ENCODE assay signal across 17 cellular contexts in the genomic region with DNA sequence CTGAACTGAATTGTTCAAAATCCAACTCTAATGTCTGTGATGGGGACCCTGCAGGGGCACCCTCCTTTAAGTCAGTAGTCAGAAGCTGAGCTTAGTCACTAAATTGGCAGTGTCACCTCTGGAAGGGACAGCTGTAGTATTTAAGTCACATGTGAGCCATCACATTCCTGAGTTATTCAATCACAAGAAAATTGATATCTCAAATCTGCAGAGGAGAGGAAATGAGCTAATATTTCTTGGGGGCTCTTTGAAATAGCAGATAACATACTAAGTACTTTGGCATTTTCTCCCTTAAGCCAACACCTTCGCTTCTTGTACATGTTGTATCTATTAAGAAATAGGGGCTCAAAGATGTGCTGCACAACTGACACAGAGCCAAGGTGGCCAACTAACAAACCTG.
DNase-seq lines count a peak whose midpoint lies in the region; ATAC-seq, FAIRE-seq and TF ChIP-seq lines count a peak whose summit lies in the region.
"Had no signal": no experiment of that assay in that cellular context is flagged by ENCODE, and none has a peak within 500 bp of the region (broad histone marks: within the 10 kb centered on the region; RNA-seq: fewer than 3 reads in every experiment).

No MANE protein-coding gene starts in this region.

- no peak overlapping the region for H2AFZ ChIP-seq in mammary epithelial cell (ENCODE audit: low read depth, low read length)
- no peak overlapping the region for H2AFZ ChIP-seq in SK-N-SH (ENCODE audit: low read depth)

- H3K27me3 ChIP-seq in mammary epithelial cell (ENCODE audit: insufficient read depth, low read length): no peaks in the 10 kb centered on the region
- no peaks in the 10 kb centered on the region for H3K27me3 ChIP-seq in SK-N-SH (ENCODE audit: insufficient read depth)

- peaks cover 21% of the 10 kb centered on the region for H3K4me1 ChIP-seq in mammary epithelial cell (ENCODE audit: insufficient read depth, low read length)
- H3K4me1 ChIP-seq in SK-N-SH (ENCODE audit: control insufficient read depth in 1 of 2, insufficient read depth in 2 of 2, low read depth in 1 of 2, low read length in 1 of 2): peaks cover 9% of the 10 kb centered on the region in 2 experiments; a peak in 3 of 4 replicates

- H3K9me2 ChIP-seq in SK-N-SH: no peaks in the 10 kb centered on the region

- H3K36me3 ChIP-seq in mammary epithelial cell (ENCODE audit: insufficient read depth, low read length) (no peaks in the 10 kb centered on the region), SK-N-SH (replicated peaks in 1 of 2; ENCODE audit: control insufficient read depth in 1 of 2, insufficient read depth in 2 of 2, low read length in 1 of 2) (no peaks in the 10 kb centered on the region)
- H3K36me3 ChIP-seq: esophagus squamous epithelium had no signal

- FAIRE-seq in urothelium cell line (lab: Jason Lieb, UNC): no peak
- FAIRE-seq: HepG2, small intestine had no signal

- H3K4me3 ChIP-seq in mammary epithelial cell (replicated peaks in 1 of 3; ENCODE audit: insufficient read depth in 1 of 3, low read depth in 2 of 3, low read length in 3 of 3): no peak overlapping the region
- no peak overlapping the region for H3K4me3 ChIP-seq in SK-N-SH (ENCODE audit: low read depth in 2 of 2, low read length in 1 of 2)
- H3K4me3 ChIP-seq: coronary artery, esophagus squamous epithelium had no signal

- DNase-seq in mammary epithelial cell (no peak), MCF 10A (ENCODE audit: unreplicated experiment) (no peak), SK-N-SH (no peak), fibroblast of peridontal ligament (ENCODE audit: extremely low read depth) (peak; percentile 41), urothelium cell line (ENCODE audit: low spot score) (peak; percentile 43), OCI-M2 (lab: John Stamatoyannopoulos, UW; ENCODE audit: unreplicated experiment) (no peak)
- DNase-seq: activated T-cell treated with anti-CD3 and anti-CD28 coated beads, Interleukin-2, amount 50 U/mL, for 24 hours; Calu3; esophagus squamous epithelium; NCI-H1105; small intestine; T-cell had no signal

- POLR2A ChIA-PET in MCF 10A (lab: Yijun Ruan, JAX): interaction anchor here (0.6 to 0.8 kb wide), 2 partner anchors 11 to 27 kb away, joined by 3 read pairs; no protein-coding TSS in a partner anchor
- POLR2A ChIA-PET in SK-N-SH (lab: Yijun Ruan, JAX): no interaction called here

- H3K27me3 Mint-ChIP-seq in MCF 10A (ENCODE audit: insufficient read depth, unreplicated experiment): no peaks in the 10 kb centered on the region
- H3K27me3 Mint-ChIP-seq: activated T-cell treated with anti-CD3 and anti-CD28 coated beads, Interleukin-2, amount 50 U/mL, for 24 hours had no signal

- no peaks in the 10 kb centered on the region for H4K20me1 ChIP-seq in mammary epithelial cell (ENCODE audit: insufficient read depth, low read length)
- H4K20me1 ChIP-seq in SK-N-SH (ENCODE audit: insufficient read depth): no peaks in the 10 kb centered on the region

- in situ Hi-C loops in mammary epithelial cell (cut with MboI; ENCODE audit: low sequenced_read_pairs in 2 of 2): no loop called here

- CTCF ChIA-PET in mammary epithelial cell (lab: Charles Lee; ENCODE audit: low non-redundant PET) (interaction anchor here (0.5 to 0.9 kb wide), 2 partner anchors 102 to 215 kb away, joined by 3 to 5 read pairs; no protein-coding TSS in a partner anchor), MCF 10A (lab: Yijun Ruan, JAX) (interaction anchor here (0.7 to 1.4 kb wide), 2 partner anchors 12 to 15 kb away, joined by 3 to 4 read pairs; no protein-coding TSS in a partner anchor), SK-N-SH (lab: Yijun Ruan, JAX) (interaction anchor here (0.9 to 1.7 kb wide), 2 partner anchors 11 to 209 kb away, joined by 3 to 5 read pairs; no protein-coding TSS in a partner anchor)

- 0% methylated on average over 1 of the region's 1 CpG for WGBS in mammary epithelial cell (ENCODE audit: low coverage, missing lambda C conversion rate)
- WGBS in SK-N-SH (ENCODE audit: low lambda C conversion rate): 11% methylated on average over 1 of the region's 1 CpG

- peaks cover 17% of the 10 kb centered on the region for H3K4me1 Mint-ChIP-seq in MCF 10A (ENCODE audit: insufficient read depth, unreplicated experiment)

- H3K27ac ChIP-seq in mammary epithelial cell (ENCODE audit: insufficient read depth, low read depth, low read length): no peak overlapping the region
- H3K27ac ChIP-seq in SK-N-SH (ENCODE audit: low read depth in 2 of 2, low read length in 1 of 2): peak overlapping the region in 1 of 2 experiments; percentile 33; a peak in 2 of 4 replicates
- H3K27ac ChIP-seq: 22Rv1, coronary artery, esophagus squamous epithelium had no signal

- H3K9me3 ChIP-seq in mammary epithelial cell (replicated peaks; ENCODE audit: insufficient read depth, low read length) (no peaks in the 10 kb centered on the region), SK-N-SH (no peaks in the 10 kb centered on the region)
- H3K9me3 ChIP-seq: esophagus squamous epithelium had no signal

- H3K36me3 Mint-ChIP-seq in MCF 10A (ENCODE audit: insufficient read depth, unreplicated experiment): no peaks in the 10 kb centered on the region
- H3K36me3 Mint-ChIP-seq: T-cell had no signal

- TF ChIP-seq RAD21 in SK-N-SH (IDR thresholded peaks at IDR 0.05; ENCODE audit: low read length): no peak

- no peaks in the 10 kb centered on the region for H3K9me3 Mint-ChIP-seq in MCF 10A (ENCODE audit: unreplicated experiment)
- H3K9me3 Mint-ChIP-seq: activated T-cell treated with anti-CD3 and anti-CD28 coated beads, Interleukin-2, amount 50 U/mL, for 24 hours; T-cell had no signal

- no peak for TF ChIP-seq CTCF in mammary epithelial cell (conservative IDR thresholded peaks at IDR 0.05 in 1 of 2, IDR thresholded peaks at IDR 0.05 in 1 of 2; ENCODE audit: extremely low read depth in 1 of 2, insufficient read depth in 1 of 2, low read depth in 1 of 2, low read length in 2 of 2)
- no peak for TF ChIP-seq CTCF in MCF 10A (IDR thresholded peaks at IDR 0.05; ENCODE audit: unreplicated experiment)
- TF ChIP-seq CTCF in SK-N-SH (IDR thresholded peaks at IDR 0.05): no peak

- TF ChIP-seq EP300 in SK-N-SH (IDR thresholded peaks at IDR 0.05; ENCODE audit: borderline replicate concordance in 1 of 2, low read depth in 1 of 2, low read length in 1 of 2): peak in 1 of 2 experiments; percentile 92; a peak in 2 of 4 replicates

- intact Hi-C loops in mammary epithelial cell (cut with micrococcal nuclease) (no loop called here), MCF 10A (cut with micrococcal nuclease) (no loop called here)

- no peak overlapping the region for H3K27ac Mint-ChIP-seq in MCF 10A (ENCODE audit: low read depth, unreplicated experiment)
- H3K27ac Mint-ChIP-seq: activated T-cell treated with anti-CD3 and anti-CD28 coated beads, Interleukin-2, amount 50 U/mL, for 24 hours had no signal

- no peaks in the 10 kb centered on the region for H3K79me2 ChIP-seq in mammary epithelial cell (ENCODE audit: insufficient read depth, low read length)
- H3K79me2 ChIP-seq in SK-N-SH (ENCODE audit: insufficient read depth): no peaks in the 10 kb centered on the region

- peak overlapping the region; percentile 4 for H3K4me2 ChIP-seq in mammary epithelial cell (ENCODE audit: insufficient read depth, low read depth, low read length)
- H3K4me2 ChIP-seq in SK-N-SH: peak overlapping the region; percentile 35

- H3K9ac ChIP-seq in mammary epithelial cell (ENCODE audit: insufficient read depth, low read length): no peak overlapping the region
- H3K9ac ChIP-seq in SK-N-SH: no peak overlapping the region

- dilution Hi-C loops in mammary epithelial cell (cut with HindIII; ENCODE audit: low sequenced_read_pairs): no loop called here

- H3F3A ChIP-seq in SK-N-SH (replicated peaks; ENCODE audit: insufficient read depth): peaks cover 7% of the 10 kb centered on the region

- BruUV-seq in mammary epithelial cell (replicated peaks; lab: Mats Ljungman, UMichigan) (no TSS peak), MCF 10A (replicated peaks; lab: Mats Ljungman, UMichigan) (no TSS peak)

- H3K4me3 Mint-ChIP-seq in MCF 10A (ENCODE audit: unreplicated experiment): no peak overlapping the region
- H3K4me3 Mint-ChIP-seq: activated T-cell treated with anti-CD3 and anti-CD28 coated beads, Interleukin-2, amount 50 U/mL, for 24 hours; T-cell had no signal

- ATAC-seq in GM19397 (IDR thresholded peaks at IDR 0.05; ENCODE audit: unreplicated experiment) (no peak), GM19351 (IDR thresholded peaks at IDR 0.05; ENCODE audit: unreplicated experiment) (no peak)
- ATAC-seq: HepG2, T-cell had no signal

TF ChIP-seq in SK-N-SH, 30 proteins besides CTCF, POLR2A, EP300 and RAD21 (continues in another document):
- no peak for TF ChIP-seq REST (IDR thresholded peaks at IDR 0.05; ENCODE audit: low read depth, low read length)
- TF ChIP-seq CHD2 (IDR thresholded peaks at IDR 0.05; ENCODE audit: low read length, partially characterized antibody): no peak
- peak; percentile 95 for TF ChIP-seq TCF12 (IDR thresholded peaks at IDR 0.05)
- TF ChIP-seq SIN3A (IDR thresholded peaks at IDR 0.05; ENCODE audit: borderline replicate concordance, low read depth, low read length): no peak

Comparison
In these comparisons a context has a peak if more than half of its experiments do, and no peak if none do; other contexts are left out.
1. DNase-seq: peak in fibroblast of peridontal ligament (single experiment) and urothelium cell line (single experiment); none in mammary epithelial cell (single experiment), MCF 10A (single experiment), SK-N-SH (single experiment) and OCI-M2 (single experiment).